ENCODE assay signal across 9 cellular contexts in the genomic region with DNA sequence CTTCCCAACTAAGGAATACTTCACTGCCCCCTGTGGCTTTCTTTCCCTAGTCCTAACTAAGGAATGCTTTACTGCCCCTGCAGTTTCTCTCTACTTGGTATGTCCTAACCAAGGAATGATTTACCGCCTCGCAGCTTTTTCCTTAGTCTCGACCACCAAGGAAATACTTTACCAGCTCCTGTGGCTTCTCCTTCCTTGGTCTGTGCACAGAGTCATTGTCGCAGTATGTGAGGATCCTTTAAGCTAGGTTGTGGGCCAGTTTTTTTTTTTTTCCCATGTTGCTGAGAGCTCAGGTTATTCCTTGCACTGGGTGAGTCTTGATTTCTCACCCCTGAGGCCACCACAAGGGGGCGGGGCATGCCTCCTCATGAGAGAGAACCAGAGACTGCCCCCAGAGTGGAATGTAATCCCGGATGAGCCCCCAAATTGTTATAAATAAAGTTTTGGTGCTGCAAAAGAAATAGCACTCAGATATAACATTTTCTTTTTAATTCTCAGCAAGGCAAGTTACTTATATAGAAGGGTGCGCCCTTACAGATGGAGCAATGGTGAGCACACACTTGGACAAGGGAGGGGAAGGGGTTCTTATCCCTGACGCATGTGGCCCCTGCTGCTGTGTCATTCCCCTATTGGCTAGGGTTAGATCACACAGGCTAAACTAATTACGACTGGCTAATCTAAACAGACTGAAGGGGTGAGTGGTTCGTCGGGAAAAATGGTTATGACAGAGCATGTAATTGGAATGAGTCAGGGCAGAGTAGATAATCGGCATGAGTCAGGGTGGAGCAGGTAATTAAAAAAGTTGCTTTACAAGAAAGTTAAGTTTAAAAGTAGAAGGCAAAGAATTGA. TPM values are rescaled to one million over a fixed set of nuclear protein-coding genes. Genes with fewer than 3 reads are reported as not detected.
DNase-seq lines count a peak whose midpoint lies in the region; ATAC-seq and TF ChIP-seq lines count a peak whose summit lies in the region.
"Had no signal": no experiment of that assay in that cellular context is flagged by ENCODE, and none has a peak within 500 bp of the region (broad histone marks: within the 10 kb centered on the region; RNA-seq: fewer than 3 reads in every experiment).

No MANE protein-coding gene starts in this region.

- peak overlapping the region; percentile 33 for H3K9ac ChIP-seq in iPS-18a (ENCODE audit: low read length)

- no peak overlapping the region for H3K4me3 ChIP-seq in HFF-Myc (replicated peaks; ENCODE audit: low read depth, low read length)
- peak overlapping the region; percentile 48 for H3K4me3 ChIP-seq in iPS-18a (ENCODE audit: low read length)

- in situ Hi-C loops in Caki2 (cut with HindIII; ENCODE audit: low pct_unique_long_range_greater_than_20kb, low sequenced_read_pairs): no loop called here

- peaks cover 8% of the 10 kb centered on the region for H3K4me1 ChIP-seq in iPS-18a (ENCODE audit: control insufficient read depth, low read depth, low read length)

- no peaks in the 10 kb centered on the region for H3K36me3 ChIP-seq in iPS-18a (ENCODE audit: control insufficient read depth, low read depth, low read length)

- no peaks in the 10 kb centered on the region for H3K27me3 ChIP-seq in iPS-18a (ENCODE audit: control insufficient read depth, insufficient read depth, low read length)

- H3K27ac ChIP-seq in iPS-18a (ENCODE audit: low read length): no peak overlapping the region

- no peaks in the 10 kb centered on the region for H3K9me3 ChIP-seq in iPS-18a (ENCODE audit: control insufficient read depth, low read depth, low read length)

- ATAC-seq in GM21619 (IDR thresholded peaks at IDR 0.05; ENCODE audit: unreplicated experiment): no peak

- TF ChIP-seq CTCF in HFF-Myc (IDR thresholded peaks at IDR 0.05; ENCODE audit: low read depth, low read length, missing control alignments): peak; percentile 60

- DNase-seq in Caki2 (ENCODE audit: low read depth) (peak; percentile 19), HFF-Myc (ENCODE audit: extremely low read depth, low read depth) (peak; percentile 67), T-helper 9 cell (peak; percentile 3), foreskin melanocyte (no peak), retina (no peak), hippocampal formation (lab: John Stamatoyannopoulos, UW) (no peak)
- DNase-seq: NCI-H146 had no signal

RNA-seq across cellular contexts. Expression of a gene that starts 27.0 kb away (rescaled TPM):
- total RNA-seq in Caki2 (2014; rRNA removed; shearing (Covaris generic); ENCODE audit: low replicate concordance): 143 and 183 TPM in 2 replicates

RNA-seq across cellular contexts. Expression of a gene that starts 58.9 kb away (rescaled TPM):
- total RNA-seq in Caki2 (2014; rRNA removed; shearing (Covaris generic); ENCODE audit: low replicate concordance): 73.3 and 81.7 TPM in 2 replicates

Comparison
In these comparisons a context has a peak if more than half of its experiments do, and no peak if none do; other contexts are left out.
1. DNase-seq: peak in Caki2 (single experiment), HFF-Myc (single experiment) and T-helper 9 cell (single experiment); none in foreskin melanocyte (single experiment), retina (single experiment) and hippocampal formation (0 of 2).